Comparison of ENCODE assay signal across 3 cellular contexts in genomic region chr22:21484073-21484472, GRCh38. TPM values are rescaled to one million over a fixed set of nuclear protein-coding genes. Genes with fewer than 3 reads are reported as not detected.
DNase-seq lines count a peak whose midpoint lies in the region; ATAC-seq, FAIRE-seq and TF ChIP-seq lines count a peak whose summit lies in the region.
"Not testable (repeated sequence)": the region's sequence is repeated elsewhere in the genome, so short reads cannot be mapped to it uniquely, and the experiment has no call there.

No MANE protein-coding gene starts in this region.

- peak overlapping the region; percentile 51 for H3K27ac ChIP-seq in cardiac muscle cell
- not testable (repeated sequence) for H3K27ac ChIP-seq in pancreas

- H3K27me3 ChIP-seq in cardiac muscle cell, pancreas: not testable (repeated sequence)

- intact Hi-C loops in activated CD4-positive, alpha-beta T cell treated with anti-CD3 and anti-CD28 coated beads, Interleukin-2, amount 10 ng/mL, durations not matched to agents 24 days and 14 days (cut with micrococcal nuclease); pancreas (cut with DNase I): not testable (repeated sequence)

- H3K4me3 ChIP-seq in cardiac muscle cell, pancreas: not testable (repeated sequence)

- peak in 3 of 4 donors; percentile 32 to 62 (median 58) for ATAC-seq in pancreas

- H3K27me3 Mint-ChIP-seq in activated CD4-positive, alpha-beta T cell treated with anti-CD3 and anti-CD28 coated beads, Interleukin-2, amount 10 ng/mL, durations not matched to agents 24 days and 14 days: not testable (repeated sequence)

- not testable (repeated sequence) for H3K9me3 Mint-ChIP-seq in activated CD4-positive, alpha-beta T cell treated with anti-CD3 and anti-CD28 coated beads, Interleukin-2, amount 10 ng/mL, durations not matched to agents 24 days and 14 days

- H3K36me3 ChIP-seq in cardiac muscle cell, pancreas: not testable (repeated sequence)

- H3K9me3 ChIP-seq in cardiac muscle cell (ENCODE audit: low read depth); pancreas: not testable (repeated sequence)

- H3K4me3 Mint-ChIP-seq in activated CD4-positive, alpha-beta T cell treated with anti-CD3 and anti-CD28 coated beads, Interleukin-2, amount 10 ng/mL, durations not matched to agents 24 days and 14 days: not testable (repeated sequence)

- H3K4me1 ChIP-seq in cardiac muscle cell (ENCODE audit: low read depth); pancreas: not testable (repeated sequence)

- H3K27ac Mint-ChIP-seq in activated CD4-positive, alpha-beta T cell treated with anti-CD3 and anti-CD28 coated beads, Interleukin-2, amount 10 ng/mL, durations not matched to agents 24 days and 14 days: not testable (repeated sequence)

- not testable (repeated sequence) for FAIRE-seq in pancreas (lab: Jason Lieb, UNC)

- not testable (repeated sequence) for H3K36me3 Mint-ChIP-seq in activated CD4-positive, alpha-beta T cell treated with anti-CD3 and anti-CD28 coated beads, Interleukin-2, amount 10 ng/mL, durations not matched to agents 24 days and 14 days (ENCODE audit: low read depth)

- TF ChIP-seq CTCF in cardiac muscle cell (IDR thresholded peaks at IDR 0.05; ENCODE audit: low read depth, low read length); pancreas (IDR thresholded peaks at IDR 0.05): not testable (repeated sequence)

- H3K4me1 Mint-ChIP-seq in activated CD4-positive, alpha-beta T cell treated with anti-CD3 and anti-CD28 coated beads, Interleukin-2, amount 10 ng/mL, durations not matched to agents 24 days and 14 days: not testable (repeated sequence)

- DNase-seq in activated CD4-positive, alpha-beta T cell treated with anti-CD3 and anti-CD28 coated beads, Interleukin-2, amount 10 ng/mL, durations not matched to agents 24 days and 14 days: peak; percentile 15
- not testable (repeated sequence) for DNase-seq in cardiac muscle cell (ENCODE audit: low read depth in 1 of 2, low spot score in 1 of 2); pancreas

- WGBS in pancreas, 2 donors: 59 to 87% methylated on average over 6 to 8 of the region's 13 CpGs

RNA-seq across cellular contexts. Expression of gene TMEM191C, which starts 16.9 kb away (rescaled TPM):
- total RNA-seq in activated CD4-positive, alpha-beta T cell treated with anti-CD3 and anti-CD28 coated beads, Interleukin-2, amount 10 ng/mL, durations not matched to agents 24 days and 14 days: 0.50 and 0.54 TPM in 2 replicates
- total RNA-seq in cardiac muscle cell (13.4 and 13.8 TPM in 2 replicates), pancreas (under 1 TPM in 5 of 6 donors, not detected in 1; 0.20 to 0.55 (median 0.51) TPM)
- polyA plus RNA-seq in cardiac muscle cell (11.3 and 11.8 TPM in 2 replicates), pancreas (1 to 10 TPM in 1 of 2 donors, under 1 TPM in 1; 0.68 to 1.8 TPM)
